9 cellular contexts compared by ENCODE assay signal in the genomic region with DNA sequence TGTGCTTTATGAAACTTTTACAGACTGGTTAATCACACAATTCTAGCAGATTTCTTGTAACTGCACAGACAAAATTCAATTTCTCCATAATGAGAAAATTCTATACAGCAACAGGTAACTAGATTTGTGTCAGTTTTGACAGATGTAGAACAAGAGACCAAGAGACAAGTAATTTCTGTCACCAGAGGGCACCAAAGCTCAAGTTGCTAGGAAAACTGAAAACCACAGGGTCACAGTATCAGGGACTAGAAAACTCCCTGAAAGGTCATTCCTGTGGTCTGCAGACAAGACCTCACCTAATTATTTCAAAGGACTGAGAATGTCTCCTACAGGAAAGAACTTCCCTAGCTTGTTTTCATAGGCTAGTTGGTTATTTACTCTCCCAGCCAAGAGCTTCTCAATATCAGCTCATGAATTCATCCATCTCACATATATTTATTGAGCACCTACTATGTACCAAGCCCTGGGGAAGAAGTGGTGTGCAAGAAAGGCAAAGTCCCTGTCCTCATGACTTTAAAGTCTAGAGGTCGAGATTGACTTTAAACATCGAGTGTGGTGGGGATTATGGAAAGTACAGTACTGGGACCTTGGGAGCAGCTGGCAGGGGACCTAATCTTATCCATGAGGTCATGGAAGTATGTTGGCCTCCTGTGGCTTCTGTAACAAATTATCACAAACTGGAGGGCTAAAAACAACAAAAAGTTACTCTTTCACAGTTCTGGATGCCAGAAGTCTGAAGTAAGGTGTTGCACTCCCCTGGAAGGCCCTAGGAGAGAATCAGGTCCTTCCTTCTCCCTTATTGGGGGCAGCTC. TPM values are rescaled to one million over a fixed set of nuclear protein-coding genes. Genes with fewer than 3 reads are reported as not detected.
DNase-seq lines count a peak whose midpoint lies in the region; ATAC-seq, FAIRE-seq and TF ChIP-seq lines count a peak whose summit lies in the region.
"Had no signal": no experiment of that assay in that cellular context is flagged by ENCODE, and none has a peak within 500 bp of the region (broad histone marks: within the 10 kb centered on the region; RNA-seq: fewer than 3 reads in every experiment).

No MANE protein-coding gene starts in this region.

- peak; percentile 79 for FAIRE-seq in A204.1 (lab: Jason Lieb, UNC)

- H3K9me2 ChIP-seq in Karpas-422 (replicated peaks; ENCODE audit: insufficient read depth, low read length): no peaks in the 10 kb centered on the region

- H2AK5ac ChIP-seq in mesenchymal stem cell (ENCODE audit: low read length, severe bottlenecking): peak overlapping the region; percentile 95

- H2BK12ac ChIP-seq in mesenchymal stem cell (ENCODE audit: low read length in 2 of 2): peak overlapping the region; percentile 49 to 67

- H3K23ac ChIP-seq in mesenchymal stem cell (ENCODE audit: low read length in 2 of 2): no peak overlapping the region

- peak overlapping the region; percentile 23 for H4K91ac ChIP-seq in mesenchymal stem cell (ENCODE audit: low read length)

- 55 to 82% methylated on average over 2 of the region's 2 CpGs for WGBS in endodermal cell (ENCODE audit: insufficient coverage in 1 of 2, insufficient read length in 1 of 2), 2 experiments
- 54% methylated on average over 2 of the region's 2 CpGs for WGBS in mesenchymal stem cell

- TF ChIP-seq CTCF in RWPE2 (IDR thresholded peaks at IDR 0.05; ENCODE audit: poor library complexity, severe bottlenecking) (peak; percentile 89), endodermal cell (conservative IDR thresholded peaks at IDR 0.05) (peak; percentile 88)

- H3K9me3 ChIP-seq in Karpas-422 (ENCODE audit: low read length): no peaks in the 10 kb centered on the region
- H3K9me3 ChIP-seq in RWPE2 (ENCODE audit: severe bottlenecking): no peaks in the 10 kb centered on the region
- H3K9me3 ChIP-seq in endodermal cell (ENCODE audit: control insufficient read depth, low read length): no peaks in the 10 kb centered on the region
- H3K9me3 ChIP-seq in mesenchymal stem cell (ENCODE audit: control insufficient read depth, low read length): no peaks in the 10 kb centered on the region

- H3K18ac ChIP-seq in mesenchymal stem cell (ENCODE audit: low read depth in 1 of 2, low read length in 2 of 2): no peak overlapping the region

- peak; percentile 20; the same call in 1 of the 3 replicates for ATAC-seq in RWPE2 (ENCODE audit: low read depth)
- no peak for ATAC-seq in GM21526 (IDR thresholded peaks at IDR 0.05; ENCODE audit: low FRiP score, unreplicated experiment)
- ATAC-seq in stimulated activated memory B cell treated with anti-CD40 and anti-IgM and Interleukin-4, amounts not matched to agents 10 μg/mL and 1 μg/mL and 100 μg/mL, for 72 hours: no peak

- H3K4me2 ChIP-seq in Karpas-422 (ENCODE audit: low read depth, low read length, poor library complexity, severe bottlenecking) (no peak overlapping the region), mesenchymal stem cell (ENCODE audit: low read length, poor library complexity, severe bottlenecking) (no peak overlapping the region)

- H3K36me3 Mint-ChIP-seq in endodermal cell (ENCODE audit: low read depth): no peaks in the 10 kb centered on the region
- H3K36me3 Mint-ChIP-seq in stimulated activated memory B cell treated with anti-CD40 and anti-IgM and Interleukin-4, amounts not matched to agents 10 μg/mL and 1 μg/mL and 100 μg/mL, for 72 hours: no peaks in the 10 kb centered on the region

- H2BK15ac ChIP-seq in mesenchymal stem cell (ENCODE audit: low read depth, poor library complexity, severe bottlenecking): no peak overlapping the region

- no peak overlapping the region for H3K14ac ChIP-seq in mesenchymal stem cell (ENCODE audit: low read length in 2 of 2)

- H4K8ac ChIP-seq in mesenchymal stem cell (ENCODE audit: low read length): peak overlapping the region; percentile 37

- H3K4ac ChIP-seq in mesenchymal stem cell (ENCODE audit: low read depth in 1 of 2, low read length in 2 of 2): no peak overlapping the region

- H3K9me3 Mint-ChIP-seq in endodermal cell: peaks cover 9% of the 10 kb centered on the region
- H3K9me3 Mint-ChIP-seq in stimulated activated memory B cell treated with anti-CD40 and anti-IgM and Interleukin-4, amounts not matched to agents 10 μg/mL and 1 μg/mL and 100 μg/mL, for 72 hours: peaks cover 4% of the 10 kb centered on the region

- no peak overlapping the region for H2BK120ac ChIP-seq in mesenchymal stem cell (ENCODE audit: low read depth, low read length)

- H3K27me3 ChIP-seq in Karpas-422 (ENCODE audit: low read length) (no peaks in the 10 kb centered on the region), RWPE2 (ENCODE audit: insufficient read depth, poor library complexity, severe bottlenecking) (no peaks in the 10 kb centered on the region), endodermal cell (ENCODE audit: control insufficient read depth, insufficient read depth, low read length, poor library complexity, severe bottlenecking) (no peaks in the 10 kb centered on the region), mesenchymal stem cell (ENCODE audit: control insufficient read depth in 1 of 2, insufficient read depth in 1 of 2, low read length in 2 of 2) (peaks cover 0 to 26% of the 10 kb centered on the region in 2 experiments)

- H2AFZ ChIP-seq in Karpas-422 (ENCODE audit: low read length) (no peak overlapping the region), mesenchymal stem cell (ENCODE audit: low read depth, low read length) (no peak overlapping the region)

- DNase-seq in Daoy (ENCODE audit: low read depth) (peak; percentile 47), Karpas-422 (peak; percentile 82), RWPE2 (ENCODE audit: low spot score) (no peak), endodermal cell (peak; percentile 85), mesenchymal stem cell (peak; percentile 82)

- H3K9ac ChIP-seq in Karpas-422 (ENCODE audit: low read length) (no peak overlapping the region), endodermal cell (ENCODE audit: extremely low read depth, low read length, poor library complexity, severe bottlenecking) (no peak overlapping the region), mesenchymal stem cell (ENCODE audit: low read length) (no peak overlapping the region)

- H3K79me2 ChIP-seq in Karpas-422 (ENCODE audit: low read length): no peaks in the 10 kb centered on the region

- peak overlapping the region; percentile 76 for H3K27ac Mint-ChIP-seq in endodermal cell
- H3K27ac Mint-ChIP-seq in stimulated activated memory B cell treated with anti-CD40 and anti-IgM and Interleukin-4, amounts not matched to agents 10 μg/mL and 1 μg/mL and 100 μg/mL, for 72 hours: no peak overlapping the region
- H3K27ac Mint-ChIP-seq: stimulated activated naive CD8-positive, alpha-beta T cell treated with anti-CD3 and anti-CD28 coated beads, Interleukin-15, Interleukin-2, amounts not matched to agents 100 ng/mL and 50 ng/mL, for 24 hours had no signal

- no peaks in the 10 kb centered on the region for H3K79me1 ChIP-seq in mesenchymal stem cell (replicated peaks; ENCODE audit: low read length, poor library complexity, severe bottlenecking)

- H3K4me3 ChIP-seq in Karpas-422 (ENCODE audit: low read length) (no peak overlapping the region), RWPE2 (ENCODE audit: severe bottlenecking) (no peak overlapping the region), endodermal cell (ENCODE audit: low read length) (no peak overlapping the region), mesenchymal stem cell (ENCODE audit: insufficient read depth in 1 of 2, low read depth in 1 of 2, low read length in 2 of 2) (no peak overlapping the region)

- H3K4me1 ChIP-seq in Karpas-422 (ENCODE audit: low read length) (peaks cover 22% of the 10 kb centered on the region), RWPE2 (ENCODE audit: insufficient read depth, poor library complexity, severe bottlenecking) (peaks cover 28% of the 10 kb centered on the region), endodermal cell (ENCODE audit: control insufficient read depth, insufficient read depth, low read length) (no peaks in the 10 kb centered on the region), mesenchymal stem cell (ENCODE audit: control insufficient read depth, insufficient read depth, low read depth, low read length) (peaks cover 22% of the 10 kb centered on the region)

- no peak overlapping the region for H3K27ac ChIP-seq in Karpas-422 (ENCODE audit: low read length)
- H3K27ac ChIP-seq in RWPE2 (ENCODE audit: poor library complexity, severe bottlenecking): no peak overlapping the region
- H3K27ac ChIP-seq in endodermal cell (ENCODE audit: low read depth, low read length): no peak overlapping the region
- H3K27ac ChIP-seq in mesenchymal stem cell (ENCODE audit: low read length, poor library complexity, severe bottlenecking): peak overlapping the region; percentile 99

- H3K27me3 Mint-ChIP-seq in endodermal cell (ENCODE audit: insufficient read depth): peaks cover 10% of the 10 kb centered on the region
- peaks cover 41% of the 10 kb centered on the region for H3K27me3 Mint-ChIP-seq in stimulated activated memory B cell treated with anti-CD40 and anti-IgM and Interleukin-4, amounts not matched to agents 10 μg/mL and 1 μg/mL and 100 μg/mL, for 72 hours

- H3K4me1 Mint-ChIP-seq in endodermal cell: peaks cover 34% of the 10 kb centered on the region
- peaks cover 15% of the 10 kb centered on the region for H3K4me1 Mint-ChIP-seq in stimulated activated memory B cell treated with anti-CD40 and anti-IgM and Interleukin-4, amounts not matched to agents 10 μg/mL and 1 μg/mL and 100 μg/mL, for 72 hours

- H3K36me3 ChIP-seq in Karpas-422 (ENCODE audit: insufficient read depth, low read length): no peaks in the 10 kb centered on the region
- no peaks in the 10 kb centered on the region for H3K36me3 ChIP-seq in RWPE2 (ENCODE audit: low read depth)
- H3K36me3 ChIP-seq in endodermal cell (ENCODE audit: control insufficient read depth, insufficient read depth, low read length): no peaks in the 10 kb centered on the region
- H3K36me3 ChIP-seq in mesenchymal stem cell (ENCODE audit: control insufficient read depth in 1 of 2, insufficient read depth in 2 of 2, low read depth in 1 of 2, low read length in 2 of 2): no peaks in the 10 kb centered on the region

- H3K4me3 Mint-ChIP-seq in endodermal cell: no peak overlapping the region
- H3K4me3 Mint-ChIP-seq in stimulated activated memory B cell treated with anti-CD40 and anti-IgM and Interleukin-4, amounts not matched to agents 10 μg/mL and 1 μg/mL and 100 μg/mL, for 72 hours: no peak overlapping the region
- H3K4me3 Mint-ChIP-seq: stimulated activated naive CD8-positive, alpha-beta T cell treated with anti-CD3 and anti-CD28 coated beads, Interleukin-15, Interleukin-2, amounts not matched to agents 100 ng/mL and 50 ng/mL, for 24 hours had no signal

- H4K20me1 ChIP-seq in Karpas-422 (ENCODE audit: insufficient read depth, low read depth, low read length): no peaks in the 10 kb centered on the region

- peak overlapping the region; percentile 93 for H2BK5ac ChIP-seq in mesenchymal stem cell (ENCODE audit: low read depth, low read length, poor library complexity, severe bottlenecking)

RNA-seq across cellular contexts. Expression of gene SETD7, which starts 47.8 kb away (rescaled TPM):
- 18.2 and 20.7 TPM in 2 replicates for total RNA-seq in Daoy (2014; rRNA removed; shearing (Covaris generic))
- 43.5 and 59.4 TPM in 2 replicates for total RNA-seq in Karpas-422 (2014; rRNA removed; shearing (Covaris generic); ENCODE audit: low replicate concordance)
- total RNA-seq in endodermal cell: 10 to 100 TPM; 13.8 to 19.4 TPM
- 12.7 TPM for polyA plus RNA-seq in endodermal cell (2013, experiment 1 of 2)
- 13.2 TPM for polyA plus RNA-seq in endodermal cell (2013, experiment 2 of 2)
- polyA plus RNA-seq in mesenchymal stem cell (2013, experiment 1 of 2): 26.4 TPM
- polyA plus RNA-seq in mesenchymal stem cell (2013, experiment 2 of 2): 25.9 TPM
